Comparison of ENCODE assay signal across 24 cellular contexts in genomic region chr6:53858913-53859312, GRCh38.
DNase-seq lines count a peak whose midpoint lies in the region; ATAC-seq and TF ChIP-seq lines count a peak whose summit lies in the region.
"Had no signal": no experiment of that assay in that cellular context is flagged by ENCODE, and none has a peak within 500 bp of the region (broad histone marks: within the 10 kb centered on the region; RNA-seq: fewer than 3 reads in every experiment).

No MANE protein-coding gene starts in this region.

- no peaks in the 10 kb centered on the region for H3K27me3 ChIP-seq in upper lobe of left lung
- H3K27me3 ChIP-seq: BLaER1 treated with 17β-estradiol and CSF1 and Interleukin-3, amounts not matched to agents 10 nM and 100 nM had no signal

- 62 to 76% methylated on average over 3 of the region's 3 CpGs for WGBS in upper lobe of left lung, 2 donors

- in situ Hi-C loops in SK-MEL-5 (cut with HindIII; ENCODE audit: low pct_unique_long_range_greater_than_20kb, low sequenced_read_pairs): no loop called here

- TF ChIP-seq POLR2A in upper lobe of left lung (IDR thresholded peaks at IDR 0.05): no peak

- H3K4me1 Mint-ChIP-seq in activated CD4-positive, alpha-beta T cell treated with anti-CD3 and anti-CD28 coated beads, Interleukin-2, amount 10 ng/mL, durations not matched to agents 24 days and 14 days: peaks cover 10% of the 10 kb centered on the region
- H3K4me1 Mint-ChIP-seq: CD14-positive monocyte had no signal

- ATAC-seq in sciatic nerve (peak; percentile 63), upper lobe of left lung (ENCODE audit: low FRiP score in 2 of 2) (no peak)
- ATAC-seq: A549, GM12878 had no signal

- no peaks in the 10 kb centered on the region for H3K9me3 Mint-ChIP-seq in activated CD4-positive, alpha-beta T cell treated with anti-CD3 and anti-CD28 coated beads, Interleukin-2, amount 10 ng/mL, durations not matched to agents 24 days and 14 days
- H3K9me3 Mint-ChIP-seq: CD14-positive monocyte; CD4-positive, alpha-beta T cell; CD8-positive, alpha-beta memory T cell had no signal

- H3K9me3 ChIP-seq in upper lobe of left lung: no peaks in the 10 kb centered on the region
- H3K9me3 ChIP-seq: A549; BE2C; BLaER1 treated with 17β-estradiol and CSF1 and Interleukin-3, amounts not matched to agents 10 nM and 100 nM had no signal

- no peaks in the 10 kb centered on the region for H3K27me3 Mint-ChIP-seq in activated CD4-positive, alpha-beta T cell treated with anti-CD3 and anti-CD28 coated beads, Interleukin-2, amount 10 ng/mL, durations not matched to agents 24 days and 14 days
- H3K27me3 Mint-ChIP-seq: CD4-positive, alpha-beta T cell had no signal

- no peaks in the 10 kb centered on the region for H3K4me1 ChIP-seq in upper lobe of left lung
- H3K4me1 ChIP-seq: BLaER1 treated with 17β-estradiol and CSF1 and Interleukin-3, amounts not matched to agents 10 nM and 100 nM had no signal

- TF ChIP-seq CTCF in upper lobe of left lung (IDR thresholded peaks at IDR 0.05): no peak

- DNase-seq in activated CD4-positive, alpha-beta T cell treated with anti-CD3 and anti-CD28 coated beads, Interleukin-2, amount 10 ng/mL, durations not matched to agents 24 days and 14 days: peak; percentile 8
- DNase-seq in activated CD4-positive, alpha-beta T cell treated with anti-CD3 and anti-CD28 coated beads, Interleukin-2, amount 50 U/mL, for 48 hours: no peak
- DNase-seq in SK-MEL-5 (ENCODE audit: low read depth, low spot score): peak; percentile 93
- DNase-seq in sciatic nerve (ENCODE audit: low spot score): no peak
- DNase-seq in upper lobe of left lung: no peak
- DNase-seq in NCI-H226: no peak
- DNase-seq: 8988T; ACHN; AML-193; BE2C; Calu3; CD4-positive, alpha-beta T cell; CD8-positive, alpha-beta memory T cell; COR-L47; DMS79; EL; GDM1; GM23248; H7; HCEC 1CT had no signal

- H3K27ac Mint-ChIP-seq in activated CD4-positive, alpha-beta T cell treated with anti-CD3 and anti-CD28 coated beads, Interleukin-2, amount 10 ng/mL, durations not matched to agents 24 days and 14 days: no peak overlapping the region
- H3K27ac Mint-ChIP-seq: CD14-positive monocyte; CD4-positive, alpha-beta T cell; CD8-positive, alpha-beta memory T cell had no signal

- intact Hi-C loops in activated CD4-positive, alpha-beta T cell treated with anti-CD3 and anti-CD28 coated beads, Interleukin-2, amount 10 ng/mL, durations not matched to agents 24 days and 14 days (cut with micrococcal nuclease): no loop called here
- intact Hi-C loops in sciatic nerve (cut with DNase I): loop anchor here (10.0 kb wide), 1 partner anchor 64 kb away; the partner anchor contains the start of gene LRRC1

- no peak for TF ChIP-seq EP300 in upper lobe of left lung (IDR thresholded peaks at IDR 0.05)

- no peak overlapping the region for H3K4me3 ChIP-seq in upper lobe of left lung
- H3K4me3 ChIP-seq: A549; BLaER1 treated with 17β-estradiol and CSF1 and Interleukin-3, amounts not matched to agents 10 nM and 100 nM; GM12878; GM23248 had no signal

- H3K36me3 Mint-ChIP-seq in activated CD4-positive, alpha-beta T cell treated with anti-CD3 and anti-CD28 coated beads, Interleukin-2, amount 10 ng/mL, durations not matched to agents 24 days and 14 days (ENCODE audit: low read depth): no peaks in the 10 kb centered on the region
- H3K36me3 Mint-ChIP-seq: CD14-positive monocyte; CD8-positive, alpha-beta memory T cell had no signal

- H3K27ac ChIP-seq in upper lobe of left lung: no peak overlapping the region
- H3K27ac ChIP-seq: A549; BLaER1 treated with 17β-estradiol and CSF1 and Interleukin-3, amounts not matched to agents 10 nM and 100 nM; GM23248 had no signal

- no peaks in the 10 kb centered on the region for H3K36me3 ChIP-seq in upper lobe of left lung
- H3K36me3 ChIP-seq: BE2C; BLaER1 treated with 17β-estradiol and CSF1 and Interleukin-3, amounts not matched to agents 10 nM and 100 nM had no signal

- no peak overlapping the region for H3K4me3 Mint-ChIP-seq in activated CD4-positive, alpha-beta T cell treated with anti-CD3 and anti-CD28 coated beads, Interleukin-2, amount 10 ng/mL, durations not matched to agents 24 days and 14 days
- H3K4me3 Mint-ChIP-seq: CD14-positive monocyte; CD4-positive, alpha-beta T cell; CD8-positive, alpha-beta memory T cell had no signal

Comparison
In these comparisons a context has a peak if more than half of its experiments do, and no peak if none do; other contexts are left out.
1. DNase-seq: peak in activated CD4-positive, alpha-beta T cell treated with anti-CD3 and anti-CD28 coated beads, Interleukin-2, amount 10 ng/mL, durations not matched to agents 24 days and 14 days (single experiment) and SK-MEL-5 (single experiment); none in activated CD4-positive, alpha-beta T cell treated with anti-CD3 and anti-CD28 coated beads, Interleukin-2, amount 50 U/mL, for 48 hours (0 of 2), sciatic nerve (single experiment), upper lobe of left lung (0 of 2) and NCI-H226 (single experiment).